24 cellular contexts compared by ENCODE assay signal in genomic region chr1:211241071-211241470, GRCh38.
"Had no signal": no experiment of that assay in that cellular context is flagged by ENCODE, and none has a peak within 500 bp of the region (broad histone marks: within the 10 kb centered on the region; RNA-seq: fewer than 3 reads in every experiment).

No MANE protein-coding gene starts in this region.

- H3K27ac Mint-ChIP-seq: dendritic cell treated with granulocyte-macrophage colony-stimulating factor and Interleukin-4, amounts not matched to agents 40 ng/mL and 50 ng/mL, for 4 days; effector memory CD8-positive, alpha-beta T cell; endodermal cell had no signal

- ATAC-seq: effector memory CD8-positive, alpha-beta T cell; foreskin keratinocyte; gastrocnemius medialis; gastroesophageal sphincter; heart left ventricle; heart right ventricle had no signal

- H3K27ac ChIP-seq: colonic mucosa, coronary artery, dorsolateral prefrontal cortex, epithelial cell of prostate, esophagus muscularis mucosa, esophagus squamous epithelium, foreskin keratinocyte, gastrocnemius medialis, gastroesophageal sphincter, heart left ventricle, heart right ventricle had no signal

- H3K36me3 ChIP-seq: colonic mucosa, esophagus muscularis mucosa, esophagus squamous epithelium, gastrocnemius medialis, gastroesophageal sphincter, heart left ventricle, heart right ventricle had no signal

- H3K27me3 ChIP-seq: colonic mucosa, dorsolateral prefrontal cortex, esophagus muscularis mucosa, foreskin keratinocyte, gastrocnemius medialis, gastroesophageal sphincter, heart left ventricle had no signal

- H3K4me1 ChIP-seq: colonic mucosa, esophagus muscularis mucosa, esophagus squamous epithelium, foreskin keratinocyte, gastrocnemius medialis, gastroesophageal sphincter, heart left ventricle, heart right ventricle had no signal

- H3K4me1 Mint-ChIP-seq: endodermal cell had no signal

- DNase-seq: colonic mucosa; cortex of kidney; dermis blood vessel endothelial cell; dorsolateral prefrontal cortex; effector CD4-positive, alpha-beta T cell; effector CD8-positive, alpha-beta T cell; effector memory CD4-positive, alpha-beta T cell; effector memory CD8-positive, alpha-beta T cell; endodermal cell; erythroblast; esophagus squamous epithelium; foreskin fibroblast; foreskin keratinocyte; foreskin melanocyte; gastrocnemius medialis; glutamatergic neuron; head of caudate nucleus; heart left ventricle; heart right ventricle had no signal

- H3K9me3 ChIP-seq: colonic mucosa, esophagus muscularis mucosa, esophagus squamous epithelium, gastrocnemius medialis, gastroesophageal sphincter, heart left ventricle had no signal

- H3K4me3 Mint-ChIP-seq: dendritic cell treated with granulocyte-macrophage colony-stimulating factor and Interleukin-4, amounts not matched to agents 40 ng/mL and 50 ng/mL, for 4 days; effector memory CD8-positive, alpha-beta T cell; endodermal cell had no signal

- H3K9me3 Mint-ChIP-seq: dendritic cell treated with granulocyte-macrophage colony-stimulating factor and Interleukin-4, amounts not matched to agents 40 ng/mL and 50 ng/mL, for 4 days; effector memory CD8-positive, alpha-beta T cell had no signal

- H3K4me3 ChIP-seq: colonic mucosa, coronary artery, dorsolateral prefrontal cortex, esophagus muscularis mucosa, esophagus squamous epithelium, gastrocnemius medialis, gastroesophageal sphincter, heart left ventricle, heart right ventricle had no signal

- H3K27me3 Mint-ChIP-seq: dendritic cell treated with granulocyte-macrophage colony-stimulating factor and Interleukin-4, amounts not matched to agents 40 ng/mL and 50 ng/mL, for 4 days had no signal
